15 cellular contexts compared by ENCODE assay signal in the genomic region with DNA sequence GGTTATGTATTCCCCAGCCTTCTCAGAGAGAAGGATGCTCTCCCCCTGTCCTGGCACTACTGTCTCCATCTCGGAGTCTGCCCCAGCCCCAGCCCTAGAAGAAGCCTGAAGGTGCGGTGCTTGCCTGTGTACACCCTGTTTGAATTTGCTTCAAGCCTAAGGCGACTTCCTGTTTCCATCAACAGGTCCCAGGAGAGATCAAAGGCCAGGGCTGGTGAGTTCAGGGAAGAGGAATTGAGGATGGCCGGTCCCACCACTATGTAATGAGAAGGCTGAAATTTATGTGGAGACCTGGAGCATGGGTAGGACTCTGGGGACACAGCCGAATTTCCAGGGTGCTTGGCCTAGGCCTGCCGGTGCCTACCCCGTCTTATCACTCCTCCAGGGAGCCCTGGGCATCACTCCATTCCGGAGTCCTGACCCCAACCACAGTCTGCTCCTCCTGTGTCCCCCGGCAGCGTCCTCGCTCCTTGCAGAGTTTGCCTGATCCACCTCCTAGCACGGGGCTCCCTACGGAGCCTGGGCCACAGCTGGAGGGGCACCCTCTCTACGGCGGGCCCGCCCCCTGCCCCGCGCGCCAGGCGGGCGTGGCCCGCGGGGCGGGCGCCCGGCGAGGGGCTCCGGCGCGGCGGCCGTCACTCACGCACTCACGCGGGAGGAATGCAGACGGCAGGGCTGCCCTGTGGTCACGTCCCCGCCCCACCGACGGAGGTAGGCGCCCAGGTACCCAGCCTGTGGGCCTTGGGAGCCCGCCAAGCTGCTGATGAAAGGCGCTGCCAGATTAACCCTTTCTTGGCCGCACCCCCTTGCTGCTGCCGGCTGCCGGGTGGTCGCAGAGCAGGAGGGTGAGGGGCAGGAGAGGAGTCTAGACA. TPM values are rescaled to one million over a fixed set of nuclear protein-coding genes. Genes with fewer than 3 reads are reported as not detected.
DNase-seq lines count a peak whose midpoint lies in the region; ATAC-seq and TF ChIP-seq lines count a peak whose summit lies in the region.
"Had no signal": no experiment of that assay in that cellular context is flagged by ENCODE, and none has a peak within 500 bp of the region (broad histone marks: within the 10 kb centered on the region; RNA-seq: fewer than 3 reads in every experiment).

No MANE protein-coding gene starts in this region.

- H3K36me3 ChIP-seq in PC-3 (ENCODE audit: low read depth, low read length), result no peaks in the 10 kb centered on the region
- no peaks in the 10 kb centered on the region for H3K36me3 ChIP-seq in iPS DF 6.9 (ENCODE audit: control insufficient read depth, insufficient read depth, low read length)
- H3K36me3 ChIP-seq in thyroid gland, result no peaks in the 10 kb centered on the region
- H3K36me3 ChIP-seq: prostate gland, vagina had no signal

- no TSS peak for BruUV-seq in PC-3 (replicated peaks; lab: Mats Ljungman, UMichigan)

- no peak for DNase-seq in activated CD4-positive, alpha-beta T cell treated with anti-CD3 and anti-CD28 coated beads for 36 hours
- DNase-seq in activated CD4-positive, alpha-beta T cell treated with anti-CD3 and anti-CD28 coated beads, Interleukin-2, amount 50 U/mL, for 48 hours, result no peak
- peak; percentile 67 for DNase-seq in PC-3
- no peak for DNase-seq in iPS DF 6.9 (ENCODE audit: low read depth, low spot score)
- peak; percentile 68 to 70 for DNase-seq in thyroid gland
- no peak for DNase-seq in NCI-H187 (lab: John Stamatoyannopoulos, UW)
- DNase-seq in effector CD8-positive, alpha-beta T cell (lab: John Stamatoyannopoulos, UW), result no peak
- DNase-seq: activated gamma-delta T cell, AML-193, dorsolateral prefrontal cortex had no signal

- TF ChIP-seq CTCF in PC-3 (conservative IDR thresholded peaks at IDR 0.05; ENCODE audit: low read depth, low read length) (no peak), thyroid gland (IDR thresholded peaks at IDR 0.05) (no peak)

- intact Hi-C loops in activated CD4-positive, alpha-beta T cell treated with anti-CD3 and anti-CD28 coated beads for 36 hours (cut with DNase I, micrococcal nuclease), result no loop called here
- intact Hi-C loops in PC-3 (cut with micrococcal nuclease), result loop anchor here (5.0 kb wide), 1 partner anchor 51 kb away; no protein-coding TSS in a partner anchor
- intact Hi-C loops in thyroid gland (cut with DNase I), result no loop called here

- no peaks in the 10 kb centered on the region for H3K4me1 Mint-ChIP-seq in activated CD4-positive, alpha-beta T cell treated with anti-CD3 and anti-CD28 coated beads for 36 hours

- no peaks in the 10 kb centered on the region for H4K20me1 ChIP-seq in PC-3 (ENCODE audit: low read length)

- H3K9me3 ChIP-seq in PC-3 (ENCODE audit: low read length) (no peaks in the 10 kb centered on the region), iPS DF 6.9 (ENCODE audit: control insufficient read depth, insufficient read depth, low read length) (no peaks in the 10 kb centered on the region), thyroid gland (no peaks in the 10 kb centered on the region)
- H3K9me3 ChIP-seq: prostate gland, vagina had no signal

- no peak overlapping the region for H3K9ac ChIP-seq in PC-3 (ENCODE audit: low read length)

- no peak overlapping the region for H3K27ac ChIP-seq in PC-3 (ENCODE audit: low read length)
- no peak overlapping the region for H3K27ac ChIP-seq in iPS DF 6.9 (ENCODE audit: low read length)
- peak overlapping the region in 1 of 3 donors; percentile 17 for H3K27ac ChIP-seq in thyroid gland
- H3K27ac ChIP-seq: dorsolateral prefrontal cortex, prostate gland, vagina had no signal

- no peaks in the 10 kb centered on the region for H3F3A ChIP-seq in PC-3 (ENCODE audit: low read length, unreplicated experiment)

- no CpG with 5 or more reads among the region's 47 CpGs for WGBS in iPS DF 6.9 (ENCODE audit: insufficient coverage, insufficient read length)
- WGBS in thyroid gland, 2 donors, result 30 to 37% methylated on average over 9 to 14 of the region's 47 CpGs

- ATAC-seq in activated CD4-positive, alpha-beta T cell treated with anti-CD3 and anti-CD28 coated beads for 36 hours, result peak; percentile 33
- ATAC-seq in PC-3, result peak; percentile 40
- no peak for ATAC-seq in HG02642 (IDR thresholded peaks at IDR 0.05; ENCODE audit: poor library complexity, unreplicated experiment)
- ATAC-seq: activated CD4-positive, CD25-positive, alpha-beta regulatory T cell treated with anti-CD3 and anti-CD28 coated beads, Interleukin-2, amount 50 U/mL, for 24 hours had no signal

- no peak overlapping the region for H3K4me3 Mint-ChIP-seq in activated CD4-positive, alpha-beta T cell treated with anti-CD3 and anti-CD28 coated beads for 36 hours

- TF ChIP-seq POLR2A in thyroid gland (IDR thresholded peaks at IDR 0.05), result no peak

- CTCF ChIA-PET in activated CD4-positive, alpha-beta T cell treated with anti-CD3 and anti-CD28 coated beads for 36 hours (lab: Charles Lee), result interaction anchor here (0.6 to 1.0 kb wide), 3 partner anchors 21 to 232 kb away, joined by 3 read pairs; no protein-coding TSS in a partner anchor
- CTCF ChIA-PET in PC-3 (lab: Charles Lee), result interaction anchor here (0.6 to 1.1 kb wide), 2 partner anchors 94 to 96 kb away, joined by 5 to 7 read pairs; a partner anchor contains a TSS

- H3K9me3 Mint-ChIP-seq in activated CD4-positive, alpha-beta T cell treated with anti-CD3 and anti-CD28 coated beads for 36 hours (ENCODE audit: low read depth), result no peaks in the 10 kb centered on the region

- H3K4me1 ChIP-seq in PC-3 (ENCODE audit: insufficient read depth, low read length) (peaks cover 10% of the 10 kb centered on the region), iPS DF 6.9 (ENCODE audit: control insufficient read depth, insufficient read depth, low read length) (peaks cover 7% of the 10 kb centered on the region), thyroid gland (peaks cover 5 to 28% of the 10 kb centered on the region in 2 donors)
- H3K4me1 ChIP-seq: prostate gland had no signal

- H3K9me2 ChIP-seq in PC-3 (replicated peaks; ENCODE audit: low read length), result no peaks in the 10 kb centered on the region

- H3K79me2 ChIP-seq in PC-3 (ENCODE audit: low read length), result no peaks in the 10 kb centered on the region

- H3K4me3 ChIP-seq in PC-3 (ENCODE audit: low read length), result peak overlapping the region; percentile 41; the same call in 1 of the 2 replicates
- H3K4me3 ChIP-seq in iPS DF 6.9 (ENCODE audit: low read length), result peak overlapping the region; percentile 45; the same call in 1 of the 2 replicates
- no peak overlapping the region for H3K4me3 ChIP-seq in thyroid gland (replicated peaks in 1 of 3)
- H3K4me3 ChIP-seq: dorsolateral prefrontal cortex, prostate gland, vagina had no signal

- H3K27me3 ChIP-seq in PC-3 (ENCODE audit: low read length) (peaks cover 16% of the 10 kb centered on the region), iPS DF 6.9 (ENCODE audit: control insufficient read depth, insufficient read depth, low read length) (peaks cover 24% of the 10 kb centered on the region), thyroid gland (no peaks in the 10 kb centered on the region)
- H3K27me3 ChIP-seq: vagina had no signal

- peak overlapping the region; percentile 75 for H3K4me2 ChIP-seq in PC-3 (ENCODE audit: low read length)

- peak overlapping the region; percentile 37; the same call in 1 of the 2 replicates for H2AFZ ChIP-seq in PC-3 (ENCODE audit: low read length)

- peaks cover 55% of the 10 kb centered on the region for H3K27me3 Mint-ChIP-seq in activated CD4-positive, alpha-beta T cell treated with anti-CD3 and anti-CD28 coated beads for 36 hours

- POLR2A ChIA-PET in activated CD4-positive, alpha-beta T cell treated with anti-CD3 and anti-CD28 coated beads for 36 hours (lab: Charles Lee), result no interaction called here
- POLR2A ChIA-PET in PC-3 (lab: Charles Lee; ENCODE audit: unreplicated experiment), result no interaction called here

- no peak overlapping the region for H3K27ac Mint-ChIP-seq in activated CD4-positive, alpha-beta T cell treated with anti-CD3 and anti-CD28 coated beads for 36 hours

- H3K36me3 Mint-ChIP-seq in activated CD4-positive, alpha-beta T cell treated with anti-CD3 and anti-CD28 coated beads for 36 hours (ENCODE audit: low read depth), result no peaks in the 10 kb centered on the region

RNA-seq across cellular contexts. Expression of a gene that starts 53.8 kb away (rescaled TPM):
- not detected for total RNA-seq in activated CD4-positive, alpha-beta T cell treated with anti-CD3 and anti-CD28 coated beads for 36 hours
- total RNA-seq in PC-3 (2014; rRNA removed), result not detected in 2 replicates
- total RNA-seq in thyroid gland, result not detected
- total RNA-seq: OCI-LY7, prostate gland, vagina had no signal

Comparison
In these comparisons a context has a peak if more than half of its experiments do, and no peak if none do; other contexts are left out.
1. DNase-seq: peak in PC-3 (single experiment) and thyroid gland (2 of 2); none in activated CD4-positive, alpha-beta T cell treated with anti-CD3 and anti-CD28 coated beads for 36 hours (single experiment), activated CD4-positive, alpha-beta T cell treated with anti-CD3 and anti-CD28 coated beads, Interleukin-2, amount 50 U/mL, for 48 hours (0 of 2), iPS DF 6.9 (single experiment), NCI-H187 (0 of 2) and effector CD8-positive, alpha-beta T cell (single experiment).
2. H3K4me3 ChIP-seq: peak in PC-3 (single experiment) and iPS DF 6.9 (single experiment); none in thyroid gland (0 of 3).